In genomic region chr22:19612866-19613572, GRCh38 we compare ENCODE assay signal across 1 cellular context.
A peak's percentile ranks its signal among the peaks of the same experiment; 100 is the strongest.
TF ChIP-seq lines count a peak whose summit lies in the region.

No MANE protein-coding gene starts in this region.

TF ChIP-seq in K562, 482 proteins besides CTCF, POLR2A, EP300 and RAD21 (continued from another document):
- TF ChIP-seq ZBTB40 (IDR thresholded peaks at IDR 0.05) = no peak
- TF ChIP-seq ZBTB40 (CRISPR knock-in tag; IDR thresholded peaks at IDR 0.05) = peak; percentile 44
- TF ChIP-seq PRMT5 (CRISPR knock-in tag; IDR thresholded peaks at IDR 0.05) = no peak
- TF ChIP-seq NR1H2 (CRISPR knock-in tag; IDR thresholded peaks at IDR 0.05) = 0 out of 2 replicates have a peak, but pooled peaks have one; percentile 63
- no peak for TF ChIP-seq CCAR2 (IDR thresholded peaks at IDR 0.05; ENCODE audit: low read depth, low read length)
- TF ChIP-seq CEBPB (tag; IDR thresholded peaks at IDR 0.05) = no peak
- peak in 1 of 2 experiments; percentile 84 for TF ChIP-seq AFF1 (IDR thresholded peaks at IDR 0.05; ENCODE audit: low read depth in 1 of 2, partially characterized antibody in 2 of 2)
- TF ChIP-seq, protein P1, sequence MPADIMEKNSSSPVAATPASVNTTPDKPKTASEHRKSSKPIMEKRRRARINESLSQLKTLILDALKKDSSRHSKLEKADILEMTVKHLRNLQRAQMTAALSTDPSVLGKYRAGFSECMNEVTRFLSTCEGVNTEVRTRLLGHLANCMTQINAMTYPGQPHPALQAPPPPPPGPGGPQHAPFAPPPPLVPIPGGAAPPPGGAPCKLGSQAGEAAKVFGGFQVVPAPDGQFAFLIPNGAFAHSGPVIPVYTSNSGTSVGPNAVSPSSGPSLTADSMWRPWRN (IDR thresholded peaks at IDR 0.05; ENCODE audit: low read depth) = peak; percentile 41; the same call in 1 of the 2 replicates
- 0 out of 2 replicates have a peak, but pooled peaks have one; percentile 73 for TF ChIP-seq ZNF282 (CRISPR knock-in tag; IDR thresholded peaks at IDR 0.05)
- no peak for TF ChIP-seq TEAD4 (IDR thresholded peaks at IDR 0.05; ENCODE audit: low read length)
- 0 out of 2 replicates have a peak, but pooled peaks have one; percentile 14 for TF ChIP-seq TEAD4 (CRISPR knock-in tag; IDR thresholded peaks at IDR 0.05; ENCODE audit: borderline replicate concordance)
- no peak for TF ChIP-seq CHCHD3 (CRISPR knock-in tag; IDR thresholded peaks at IDR 0.05)
